ENCODE assay signal across 10 cellular contexts in genomic region chr9:133408042-133408441, GRCh38. TPM values are rescaled to one million over a fixed set of nuclear protein-coding genes. Genes with fewer than 3 reads are reported as not detected.
"Had no signal": no experiment of that assay in that cellular context is flagged by ENCODE, and none has a peak within 500 bp of the region (broad histone marks: within the 10 kb centered on the region; RNA-seq: fewer than 3 reads in every experiment).

No MANE protein-coding gene starts in this region.

- H3K4me3 ChIP-seq: GM23338 had no signal

- FAIRE-seq: H1, H54, HepG2 had no signal

- H3K4me2 ChIP-seq: GM23338 had no signal

- DNase-seq: H9, HCEC 1CT, HFFc6, KG1 had no signal

- H2AFZ ChIP-seq: GM23338 had no signal

- H3K27ac ChIP-seq: HL-60 had no signal

- ATAC-seq: GM23338, HepG2 had no signal

RNA-seq across cellular contexts. Expression of gene STKLD1, which starts 31.9 kb away (rescaled TPM):
- total RNA-seq: GM23338, H1, HT1080 had no signal
